30 cellular contexts compared by ENCODE assay signal in genomic region chr5:10228288-10228687, GRCh38.
"Had no signal": no experiment of that assay in that cellular context is flagged by ENCODE, and none has a peak within 500 bp of the region (broad histone marks: within the 10 kb centered on the region; RNA-seq: fewer than 3 reads in every experiment).

No MANE protein-coding gene starts in this region.

- FAIRE-seq: islet of Langerhans, kidney had no signal

- H3K4me3 Mint-ChIP-seq: immature natural killer cell; naive thymus-derived CD8-positive, alpha-beta T cell; nephron; neural crest cell; stimulated activated effector memory CD8-positive, alpha-beta T cell treated with anti-CD3 and anti-CD28 coated beads, Interleukin-12 subunit alpha, Interleukin-12 subunit beta, amount 100 ng/mL, for 72 hours; stimulated activated naive CD8-positive, alpha-beta T cell treated with anti-CD3 and anti-CD28 coated beads, Interleukin-15, Interleukin-2, amounts not matched to agents 100 ng/mL and 50 ng/mL, for 24 hours; type B pancreatic cell had no signal

- H3K4me3 ChIP-seq: left lung, lower lobe of right lung, ovary, right atrium auricular region, skin epidermis, tibial nerve, uterus had no signal

- H3K4me1 ChIP-seq: left lung, lower lobe of right lung, right atrium auricular region, tibial nerve, uterus had no signal

- H3K27ac Mint-ChIP-seq: immature natural killer cell; nephron; progenitor cell of endocrine pancreas; stimulated activated effector memory CD8-positive, alpha-beta T cell treated with anti-CD3 and anti-CD28 coated beads, Interleukin-12 subunit alpha, Interleukin-12 subunit beta, amount 100 ng/mL, for 72 hours; stimulated activated naive CD8-positive, alpha-beta T cell treated with anti-CD3 and anti-CD28 coated beads, Interleukin-15, Interleukin-2, amounts not matched to agents 100 ng/mL and 50 ng/mL, for 24 hours; type B pancreatic cell had no signal

- DNase-seq: hypothalamus; immature natural killer cell; kidney; left colon; left lung; lower lobe of right lung; mammary epithelial cell; mesenchymal stem cell; naive thymus-derived CD8-positive, alpha-beta T cell; occipital lobe; ovary; stimulated activated CD4-positive, alpha-beta T cell treated with anti-CD3 and anti-CD28 coated beads, Interleukin-12 subunit alpha, Interleukin-12 subunit beta, amount 100 ng/mL, for 4 hours; stimulated activated CD4-positive, alpha-beta T cell treated with anti-CD3 and anti-CD28 coated beads, Interleukin-15, amount 100 ng/mL, for 24 hours; stimulated activated CD4-positive, alpha-beta T cell treated with anti-CD3 and anti-CD28 coated beads, Interleukin-2, amount 100 ng/mL, for 24 hours; stimulated activated CD4-positive, alpha-beta T cell treated with anti-CD3 and anti-CD28 coated beads, Interleukin-4, amount 100 ng/mL, for 24 hours; stimulated activated naive CD4-positive, alpha-beta T cell; substantia nigra; uterus had no signal

- H3K4me1 Mint-ChIP-seq: immature natural killer cell; naive thymus-derived CD8-positive, alpha-beta T cell; nephron; neural crest cell; stimulated activated effector memory CD8-positive, alpha-beta T cell treated with anti-CD3 and anti-CD28 coated beads, Interleukin-12 subunit alpha, Interleukin-12 subunit beta, amount 100 ng/mL, for 72 hours had no signal

- ATAC-seq: left colon; left lung; lower lobe of right lung; naive thymus-derived CD8-positive, alpha-beta T cell; sciatic nerve; stimulated activated effector memory CD8-positive, alpha-beta T cell treated with anti-CD3 and anti-CD28 coated beads, Interleukin-12 subunit alpha, Interleukin-12 subunit beta, amount 100 ng/mL, for 72 hours had no signal

- H3K27me3 ChIP-seq: left lung, neutrophil, ovary, right atrium auricular region, tibial nerve, uterus had no signal

- H3K36me3 ChIP-seq: ovary, right atrium auricular region, uterus had no signal

- H3K27ac ChIP-seq: left lung, lower lobe of right lung, neutrophil, ovary, right atrium auricular region, skin epidermis, tibial nerve, uterus had no signal

- H3K27me3 Mint-ChIP-seq: naive thymus-derived CD8-positive, alpha-beta T cell; progenitor cell of endocrine pancreas; stimulated activated naive CD8-positive, alpha-beta T cell treated with anti-CD3 and anti-CD28 coated beads, Interleukin-15, Interleukin-2, amounts not matched to agents 100 ng/mL and 50 ng/mL, for 24 hours; type B pancreatic cell had no signal

- H3K9me3 ChIP-seq: lower lobe of right lung, neutrophil, right atrium auricular region, uterus had no signal
